In genomic region chr19:7928741-7929701, GRCh38 we compare ENCODE assay signal across 8 cellular contexts.
A peak's percentile ranks its signal among the peaks of the same experiment; 100 is the strongest.
DNase-seq lines count a peak whose midpoint lies in the region; ATAC-seq lines count a peak whose summit lies in the region.

No MANE protein-coding gene starts in this region.

- peaks cover 29 to 32% of the 10 kb centered on the region in 2 donors for H3K36me3 ChIP-seq in mucosa of rectum (ENCODE audit: control insufficient read depth in 2 of 2, insufficient read depth in 2 of 2, low read length in 2 of 2)

- no peaks in the 10 kb centered on the region for H3K27me3 ChIP-seq in mucosa of rectum (ENCODE audit: control insufficient read depth in 2 of 2, insufficient read depth in 2 of 2, low read length in 2 of 2)

- peak overlapping the region; percentile 42 to 58 for H3K27ac ChIP-seq in mucosa of rectum (ENCODE audit: low read depth in 2 of 2, low read length in 2 of 2)

- no peak overlapping the region for H3K4me3 ChIP-seq in mucosa of rectum (ENCODE audit: low read length in 2 of 2)

- ATAC-seq in HG02798 (IDR thresholded peaks at IDR 0.05; ENCODE audit: poor library complexity, unreplicated experiment) (no peak), GM21390 (IDR thresholded peaks at IDR 0.05; ENCODE audit: unreplicated experiment) (no peak)

- peak; percentile 20 for DNase-seq in GDM1 (lab: John Stamatoyannopoulos, UW)
- peak; percentile 54 for DNase-seq in LoVo (ENCODE audit: low spot score)
- peak; percentile 47 to 53 for DNase-seq in activated CD4-positive, alpha-beta T cell treated with anti-CD3 and anti-CD28 coated beads for 4 hours
- peak; percentile 56 for DNase-seq in dedifferentiated amniotic fluid mesenchymal stem cell (ENCODE audit: extremely low spot score)
- DNase-seq in superior temporal gyrus (ENCODE audit: extremely low spot score): peak; percentile 50

- peak overlapping the region in 1 of 2 donors; percentile 26 for H3K9ac ChIP-seq in mucosa of rectum (ENCODE audit: low read depth in 1 of 2, low read length in 2 of 2)

- H3K9me3 ChIP-seq in mucosa of rectum (ENCODE audit: control insufficient read depth in 2 of 2, low read length in 2 of 2): no peaks in the 10 kb centered on the region

- H3K4me1 ChIP-seq in mucosa of rectum (ENCODE audit: control insufficient read depth in 2 of 2, insufficient read depth in 2 of 2, low read length in 2 of 2): peaks cover 2 to 12% of the 10 kb centered on the region in 2 donors
